In the genomic region with DNA sequence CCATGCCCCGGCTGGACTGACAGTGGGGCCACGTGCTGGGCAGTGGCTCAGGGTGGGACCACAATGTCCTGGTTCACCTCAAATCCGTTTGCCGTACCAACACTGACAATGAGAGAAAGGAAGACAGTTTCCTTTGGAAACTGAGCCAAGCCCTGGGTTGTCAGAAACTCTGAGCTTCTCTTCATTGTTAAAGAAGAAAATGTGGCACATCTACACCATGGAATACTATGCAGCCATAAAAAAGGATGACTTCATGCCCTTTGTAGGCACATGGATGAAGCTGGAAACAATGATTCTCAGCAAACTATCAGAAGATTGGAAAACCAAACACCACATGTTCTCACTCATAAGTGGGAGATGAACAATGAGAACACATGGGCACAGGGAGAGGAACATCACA, we compare ENCODE assay signal across 11 cellular contexts. TPM values are rescaled to one million over a fixed set of nuclear protein-coding genes. Genes with fewer than 3 reads are reported as not detected.
"Had no signal": no experiment of that assay in that cellular context is flagged by ENCODE, and none has a peak within 500 bp of the region (broad histone marks: within the 10 kb centered on the region; RNA-seq: fewer than 3 reads in every experiment).

No MANE protein-coding gene starts in this region.

RNA-seq across cellular contexts. Expression of gene RFPL4A, which starts 2.1 kb away (rescaled TPM):
- total RNA-seq: OCI-LY7, PC-3, PC-9, Right ventricle myocardium inferior, Right ventricle myocardium superior, SJSA1, SK-MEL-5, T-cell had no signal
- polyA plus RNA-seq: SK-N-SH had no signal

RNA-seq across cellular contexts. Expression of gene RFPL4AL1, which starts 12.1 kb away (rescaled TPM):
- total RNA-seq: OCI-LY7, PC-3, PC-9, Peyer's patch, Right ventricle myocardium inferior, Right ventricle myocardium superior, RPMI7951, SJSA1, SK-MEL-5, T-cell had no signal
- polyA plus RNA-seq: SK-N-SH had no signal

RNA-seq across cellular contexts. Expression of gene NLRP9, which starts 18.6 kb away (rescaled TPM):
- total RNA-seq: OCI-LY7, PC-3, PC-9, Peyer's patch, Right ventricle myocardium inferior, Right ventricle myocardium superior, RPMI7951, SJSA1, SK-MEL-5, T-cell had no signal
- polyA plus RNA-seq: SK-N-SH had no signal
